In genomic region chr2:122203523-122203922, GRCh38 we compare ENCODE assay signal across 13 cellular contexts.
DNase-seq lines count a peak whose midpoint lies in the region; ATAC-seq and TF ChIP-seq lines count a peak whose summit lies in the region.
"Had no signal": no experiment of that assay in that cellular context is flagged by ENCODE, and none has a peak within 500 bp of the region (broad histone marks: within the 10 kb centered on the region; RNA-seq: fewer than 3 reads in every experiment).

No MANE protein-coding gene starts in this region.

- no peak overlapping the region for H4K5ac ChIP-seq in IMR-90 (ENCODE audit: low read depth, low read length)

- H3K79me1 ChIP-seq in IMR-90 (ENCODE audit: low read depth in 1 of 2, low read length in 2 of 2), result no peaks in the 10 kb centered on the region

- intact Hi-C loops in IMR-90 (cut with micrococcal nuclease) (no loop called here), mucosa of descending colon (cut with DNase I, micrococcal nuclease) (no loop called here)

- H3K9me3 ChIP-seq in IMR-90 (ENCODE audit: control insufficient read depth, insufficient read depth, low read length) (no peaks in the 10 kb centered on the region), mucosa of descending colon (no peaks in the 10 kb centered on the region)

- H3K9me1 ChIP-seq in IMR-90 (ENCODE audit: insufficient read depth, low read length), result no peaks in the 10 kb centered on the region

- H3K27me3 ChIP-seq in IMR-90 (ENCODE audit: control insufficient read depth, insufficient read depth, low read length), result no peaks in the 10 kb centered on the region
- H3K27me3 ChIP-seq: tibial nerve had no signal

- no peak overlapping the region for H2BK5ac ChIP-seq in IMR-90 (ENCODE audit: low read depth, low read length, poor library complexity, severe bottlenecking)

- no peak overlapping the region for H2AK5ac ChIP-seq in IMR-90 (ENCODE audit: low read depth, low read length)

- H4K91ac ChIP-seq in IMR-90 (ENCODE audit: insufficient read depth, low read depth, low read length), result no peak overlapping the region

- H3K36me3 ChIP-seq in IMR-90 (ENCODE audit: control insufficient read depth, insufficient read depth, low read length) (no peaks in the 10 kb centered on the region), mucosa of descending colon (ENCODE audit: low read depth) (no peaks in the 10 kb centered on the region)
- H3K36me3 ChIP-seq: tibial nerve had no signal

- ATAC-seq in IMR-90 (ENCODE audit: low read depth), result no peak
- no peak for ATAC-seq in mucosa of descending colon
- ATAC-seq: CD8-positive, alpha-beta T cell had no signal

- dilution Hi-C loops in IMR-90 (cut with HindIII; ENCODE audit: low sequenced_read_pairs, unreplicated experiment), result no loop called here

- H3K27me3 Mint-ChIP-seq in activated naive CD4-positive, alpha-beta T cell treated with anti-CD3 and anti-CD28 coated beads, Interleukin-2, amount 10 ng/mL, durations not matched to agents 7 days and 5 days, result no peaks in the 10 kb centered on the region

- CTCF ChIA-PET in IMR-90 (lab: Yijun Ruan, JAX), result no interaction called here
- CTCF ChIA-PET in activated naive CD4-positive, alpha-beta T cell treated with anti-CD3 and anti-CD28 coated beads, Interleukin-2, amount 10 ng/mL, durations not matched to agents 7 days and 5 days (lab: Charles Lee), result interaction anchor here (1.1 kb wide), 1 partner anchor 8 kb away, joined by 3 read pairs; no protein-coding TSS in a partner anchor

- no peak for TF ChIP-seq POLR2A in IMR-90 (IDR thresholded peaks at IDR 0.05; ENCODE audit: low read depth, low read length)

- H2AFZ ChIP-seq in IMR-90 (replicated peaks; ENCODE audit: low read length, poor library complexity), result no peak overlapping the region

- TF ChIP-seq CTCF in AG09319 (IDR thresholded peaks at IDR 0.05; ENCODE audit: low read depth, low read length) (no peak; the same call in 1 of the 2 replicates), IMR-90 (conservative IDR thresholded peaks at IDR 0.05; ENCODE audit: low read depth, low read length) (no peak), astrocyte of the cerebellum (IDR thresholded peaks at IDR 0.05; ENCODE audit: low read depth, low read length, missing control alignments) (peak; percentile 50), mucosa of descending colon (IDR thresholded peaks at IDR 0.05) (no peak)

- no peak overlapping the region for H2AK9ac ChIP-seq in IMR-90 (replicated peaks; ENCODE audit: low read depth, low read length, poor library complexity)

- H3K4me1 ChIP-seq in IMR-90 (ENCODE audit: control insufficient read depth, insufficient read depth, low read length) (no peaks in the 10 kb centered on the region), mucosa of descending colon (ENCODE audit: low read depth) (no peaks in the 10 kb centered on the region)

- no peak overlapping the region for H4K8ac ChIP-seq in IMR-90 (ENCODE audit: low read depth in 2 of 2, low read length in 2 of 2)

- no peak overlapping the region for H2BK20ac ChIP-seq in IMR-90 (ENCODE audit: low read depth, low read length)

- H3K9ac ChIP-seq in IMR-90 (ENCODE audit: low read depth, low read length), result no peak overlapping the region

- H3K14ac ChIP-seq in IMR-90 (replicated peaks; ENCODE audit: low read depth, low read length), result no peak overlapping the region

- H3K27ac Mint-ChIP-seq in activated naive CD4-positive, alpha-beta T cell treated with anti-CD3 and anti-CD28 coated beads, Interleukin-2, amount 10 ng/mL, durations not matched to agents 7 days and 5 days, result no peak overlapping the region
- H3K27ac Mint-ChIP-seq: CD8-positive, alpha-beta T cell had no signal

- H4K20me1 ChIP-seq in IMR-90 (ENCODE audit: insufficient read depth, low read length), result no peaks in the 10 kb centered on the region

- no peak overlapping the region for H3K23ac ChIP-seq in IMR-90 (ENCODE audit: low read depth, low read length)

- no peak overlapping the region for H3K4ac ChIP-seq in IMR-90 (ENCODE audit: low read depth, low read length)

- no peak for TF ChIP-seq RAD21 in IMR-90 (IDR thresholded peaks at IDR 0.05; ENCODE audit: low read length)

- peak; percentile 11 for DNase-seq in AG09319 (ENCODE audit: extremely low read depth, low read depth)
- DNase-seq in IMR-90, result peak; percentile 46
- peak; percentile 93 for DNase-seq in astrocyte of the cerebellum (ENCODE audit: low read depth)
- DNase-seq in hepatic stellate cell (ENCODE audit: low spot score), result peak; percentile 62
- no peak for DNase-seq in activated naive CD4-positive, alpha-beta T cell treated with anti-CD3 and anti-CD28 coated beads, Interleukin-2, amount 10 ng/mL, durations not matched to agents 7 days and 5 days
- DNase-seq in NCI-H2171 (lab: John Stamatoyannopoulos, UW), result no peak
- DNase-seq in DMS53 (lab: John Stamatoyannopoulos, UW), result no peak
- DNase-seq in mucosa of descending colon, result no peak
- DNase-seq: activated CD8-positive, alpha-beta memory T cell treated with anti-CD3 and anti-CD28 coated beads, Interleukin-2, amount 50 U/mL, for 48 hours; CD8-positive, alpha-beta T cell; NCI-H1048; occipital lobe had no signal

- no peak overlapping the region for H3K4me3 Mint-ChIP-seq in activated naive CD4-positive, alpha-beta T cell treated with anti-CD3 and anti-CD28 coated beads, Interleukin-2, amount 10 ng/mL, durations not matched to agents 7 days and 5 days
- H3K4me3 Mint-ChIP-seq: CD8-positive, alpha-beta T cell had no signal

- no peaks in the 10 kb centered on the region for H3K36me3 Mint-ChIP-seq in activated naive CD4-positive, alpha-beta T cell treated with anti-CD3 and anti-CD28 coated beads, Interleukin-2, amount 10 ng/mL, durations not matched to agents 7 days and 5 days
- H3K36me3 Mint-ChIP-seq: CD8-positive, alpha-beta T cell had no signal

- H3K4me1 Mint-ChIP-seq in activated naive CD4-positive, alpha-beta T cell treated with anti-CD3 and anti-CD28 coated beads, Interleukin-2, amount 10 ng/mL, durations not matched to agents 7 days and 5 days, result no peaks in the 10 kb centered on the region

- H2BK120ac ChIP-seq in IMR-90 (ENCODE audit: low read depth, low read length), result no peak overlapping the region

- H3K18ac ChIP-seq in IMR-90 (ENCODE audit: low read depth, low read length), result no peak overlapping the region

- no peaks in the 10 kb centered on the region for H3K9me3 Mint-ChIP-seq in activated naive CD4-positive, alpha-beta T cell treated with anti-CD3 and anti-CD28 coated beads, Interleukin-2, amount 10 ng/mL, durations not matched to agents 7 days and 5 days

- no peak overlapping the region for H3K4me2 ChIP-seq in IMR-90 (ENCODE audit: low read depth, low read length)

- H2BK15ac ChIP-seq in IMR-90 (ENCODE audit: low read depth, low read length), result no peak overlapping the region

- POLR2A ChIA-PET in IMR-90 (lab: Charles Lee; ENCODE audit: unreplicated experiment), result no interaction called here

- in situ Hi-C loops in IMR-90 (cut with MboI; ENCODE audit: low sequenced_read_pairs), result no loop called here
- in situ Hi-C loops in astrocyte of the cerebellum (cut with HindIII; ENCODE audit: low sequenced_read_pairs), result no loop called here

- H3K27ac ChIP-seq in IMR-90 (ENCODE audit: insufficient read depth, low read length), result no peak overlapping the region
- H3K27ac ChIP-seq: tibial nerve had no signal

- no TSS peak for BruUV-seq in IMR-90 (replicated peaks; lab: Mats Ljungman, UMichigan)

- no CpG with 5 or more reads among the region's 4 CpGs for WGBS in IMR-90 (ENCODE audit: extremely low coverage in 2 of 2, insufficient read length in 1 of 2), 2 experiments

- no peak overlapping the region for H3K4me3 ChIP-seq in IMR-90 (ENCODE audit: insufficient read depth, low read depth, low read length)
- H3K4me3 ChIP-seq in astrocyte of the cerebellum (ENCODE audit: low read depth, low read length), result no peak overlapping the region
- H3K4me3 ChIP-seq in mucosa of descending colon, result no peak overlapping the region
- H3K4me3 ChIP-seq: tibial nerve had no signal

- no peak overlapping the region for H3K56ac ChIP-seq in IMR-90 (ENCODE audit: extremely low read depth, insufficient read depth, low read length)

TF ChIP-seq in IMR-90, 13 proteins besides CTCF, POLR2A, EP300 and RAD21:
- TF ChIP-seq MAZ (IDR thresholded peaks at IDR 0.05; ENCODE audit: borderline replicate concordance, low read depth, low read length) (no peak), CEBPB (IDR thresholded peaks at IDR 0.05; ENCODE audit: low read depth, low read length) (no peak), MXI1 (IDR thresholded peaks at IDR 0.05; ENCODE audit: borderline replicate concordance, low read depth, low read length) (no peak), USF2 (IDR thresholded peaks at IDR 0.05; ENCODE audit: low read depth, low read length) (no peak), MAFK (IDR thresholded peaks at IDR 0.05; ENCODE audit: low read depth, low read length) (no peak)

Comparison
In these comparisons a context has a peak if more than half of its experiments do, and no peak if none do; other contexts are left out.
1. DNase-seq: peak in AG09319 (single experiment), IMR-90 (single experiment), astrocyte of the cerebellum (single experiment) and hepatic stellate cell (single experiment); none in activated naive CD4-positive, alpha-beta T cell treated with anti-CD3 and anti-CD28 coated beads, Interleukin-2, amount 10 ng/mL, durations not matched to agents 7 days and 5 days (single experiment), NCI-H2171 (single experiment), DMS53 (single experiment) and mucosa of descending colon (0 of 3).